Comparison of ENCODE assay signal across 13 cellular contexts in the genomic region with DNA sequence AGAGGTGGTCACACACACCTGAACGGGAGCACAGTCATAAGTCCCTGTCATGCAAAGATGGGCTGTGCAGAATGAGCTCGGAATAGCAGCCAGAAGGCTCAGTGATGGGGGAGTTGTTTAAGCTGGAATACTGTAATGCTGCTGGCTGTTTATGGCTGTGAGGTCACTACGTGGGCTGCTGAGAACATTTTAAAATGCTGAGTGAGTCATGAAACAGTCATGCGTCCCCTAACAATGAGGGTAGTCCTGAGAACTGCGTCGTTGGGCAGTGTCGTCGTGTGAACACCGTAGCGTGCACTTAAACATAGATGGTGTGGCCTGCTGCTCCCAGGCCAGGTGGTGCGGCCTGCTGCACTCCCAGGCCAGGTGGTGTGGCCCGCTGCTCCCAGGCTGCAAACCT. TPM values are rescaled to one million over a fixed set of nuclear protein-coding genes. Genes with fewer than 3 reads are reported as not detected.
DNase-seq lines count a peak whose midpoint lies in the region; ATAC-seq and TF ChIP-seq lines count a peak whose summit lies in the region.
"Had no signal": no experiment of that assay in that cellular context is flagged by ENCODE, and none has a peak within 500 bp of the region (broad histone marks: within the 10 kb centered on the region; RNA-seq: fewer than 3 reads in every experiment).

No MANE protein-coding gene starts in this region.

- H3K9me3 ChIP-seq in H9 (ENCODE audit: control insufficient read depth, low read depth, low read length) (no peaks in the 10 kb centered on the region), smooth muscle cell (replicated peaks; ENCODE audit: low read depth) (no peaks in the 10 kb centered on the region), neural progenitor cell (ENCODE audit: low read depth) (no peaks in the 10 kb centered on the region)

- H3K56ac ChIP-seq in H9 (ENCODE audit: insufficient read length, low read depth, low read length): no peak overlapping the region

- H4K5ac ChIP-seq in H9 (ENCODE audit: insufficient read length, low read depth, low read length): no peak overlapping the region

- peaks cover 12 to 36% (median 26%) of the 10 kb centered on the region in 3 experiments; a peak in 6 of 7 replicates for H3K36me3 Mint-ChIP-seq in H9 (ENCODE audit: insufficient read depth in 1 of 3, low read depth in 3 of 3)
- H3K36me3 Mint-ChIP-seq in WTC11: peaks cover 17% of the 10 kb centered on the region
- peaks cover 8% of the 10 kb centered on the region for H3K36me3 Mint-ChIP-seq in neural progenitor cell

- no peak overlapping the region for H3K23ac ChIP-seq in H9 (ENCODE audit: insufficient read length, low read depth, low read length)

- H3T11ph ChIP-seq in H9 (ENCODE audit: low read length): no peak overlapping the region

- DNase-seq in H9: no peak
- DNase-seq in WTC11 (ENCODE audit: low spot score): no peak
- DNase-seq in foreskin keratinocyte: no peak
- no peak for DNase-seq in smooth muscle cell (lab: John Stamatoyannopoulos, UW; ENCODE audit: unreplicated experiment)
- DNase-seq in activated CD4-positive, alpha-beta T cell treated with anti-CD3 and anti-CD28 coated beads, Interleukin-2, amount 50 U/mL, for 1 hour: no peak
- no peak for DNase-seq in neural progenitor cell (ENCODE audit: low spot score)
- no peak for DNase-seq in activated CD4-positive, alpha-beta T cell treated with anti-CD3 and anti-CD28 coated beads, Interleukin-2, amount 50 U/mL, for 48 hours
- DNase-seq: DMS153; KG1; stimulated activated CD4-positive, alpha-beta T cell treated with anti-CD3 and anti-CD28 coated beads, Interleukin-1b, Interleukin-23, amount 100 ng/mL, for 48 hours had no signal

- H2BK12ac ChIP-seq in H9 (ENCODE audit: insufficient read length, low read depth, low read length): no peak overlapping the region

- no peak overlapping the region for H3K14ac ChIP-seq in H9 (ENCODE audit: insufficient read depth, low read length)

- H2BK15ac ChIP-seq in H9 (ENCODE audit: low read depth, low read length): no peak overlapping the region

- no peak overlapping the region for H3K9ac ChIP-seq in H9 (ENCODE audit: extremely low read depth, insufficient read length, low read length)
- H3K9ac ChIP-seq in smooth muscle cell (ENCODE audit: low read depth): peak overlapping the region; percentile 23
- H3K9ac ChIP-seq in neural progenitor cell: no peak overlapping the region

- H3F3A ChIP-seq in smooth muscle cell (ENCODE audit: low read depth): no peaks in the 10 kb centered on the region
- H3F3A ChIP-seq in neural progenitor cell (ENCODE audit: low read depth): no peaks in the 10 kb centered on the region

- POLR2A ChIA-PET in WTC11 (lab: Charles Lee): interaction anchor here (0.6 kb wide), 1 partner anchor 195 kb away, joined by 3 read pairs; no protein-coding TSS in a partner anchor

- H4K8ac ChIP-seq in H9 (replicated peaks; ENCODE audit: insufficient read length, low read depth, low read length): no peak overlapping the region

- H2BK5ac ChIP-seq in H9 (ENCODE audit: insufficient read length, low read length): no peak overlapping the region

- H2BK20ac ChIP-seq in H9 (ENCODE audit: low read depth, low read length, poor library complexity, severe bottlenecking): no peak overlapping the region

- CTCF ChIA-PET in WTC11 (lab: Charles Lee): interaction anchor here (1.5 kb wide), 1 partner anchor 10 kb away, joined by 3 read pairs; no protein-coding TSS in a partner anchor

- H2AK5ac ChIP-seq in H9 (ENCODE audit: insufficient read length, low read length): no peak overlapping the region

- H2BK120ac ChIP-seq in H9 (ENCODE audit: low read depth, low read length, poor library complexity, severe bottlenecking): no peak overlapping the region

- peaks cover 3% of the 10 kb centered on the region for H3K79me1 ChIP-seq in H9 (ENCODE audit: insufficient read depth, low read depth, low read length, poor library complexity, severe bottlenecking)

- H3K27me3 Mint-ChIP-seq in H9 (ENCODE audit: low read depth) (no peaks in the 10 kb centered on the region), WTC11 (ENCODE audit: low read depth) (no peaks in the 10 kb centered on the region), neural progenitor cell (ENCODE audit: insufficient read depth, low read depth) (no peaks in the 10 kb centered on the region)
- H3K27me3 Mint-ChIP-seq: stimulated activated naive CD8-positive, alpha-beta T cell treated with anti-CD3 and anti-CD28 coated beads, Interleukin-15, Interleukin-2, amounts not matched to agents 100 ng/mL and 50 ng/mL, for 24 hours had no signal

- H2AFZ ChIP-seq in H9 (ENCODE audit: low read length) (no peak overlapping the region), smooth muscle cell (ENCODE audit: low read depth) (no peak overlapping the region), neural progenitor cell (replicated peaks) (no peak overlapping the region)

- H3K4me3 Mint-ChIP-seq in H9 (no peak overlapping the region), WTC11 (no peak overlapping the region), neural progenitor cell (no peak overlapping the region)
- H3K4me3 Mint-ChIP-seq: stimulated activated naive CD8-positive, alpha-beta T cell treated with anti-CD3 and anti-CD28 coated beads, Interleukin-15, Interleukin-2, amounts not matched to agents 100 ng/mL and 50 ng/mL, for 24 hours had no signal

- H3K79me2 ChIP-seq in H9 (ENCODE audit: insufficient read depth, low read length) (no peaks in the 10 kb centered on the region; the same call in 1 of the 2 replicates), smooth muscle cell (ENCODE audit: low read depth) (peaks cover 9% of the 10 kb centered on the region), neural progenitor cell (ENCODE audit: low read depth) (peaks cover 23% of the 10 kb centered on the region)

- no peak overlapping the region for H3K27ac ChIP-seq in H9 (ENCODE audit: insufficient read length, low read depth, low read length)
- peak overlapping the region; percentile 18 for H3K27ac ChIP-seq in foreskin keratinocyte
- H3K27ac ChIP-seq in smooth muscle cell (ENCODE audit: low read depth): peak overlapping the region; percentile 68
- H3K27ac ChIP-seq in neural progenitor cell: no peak overlapping the region

- no peak overlapping the region for H4K91ac ChIP-seq in H9 (ENCODE audit: insufficient read length, low read depth, low read length)

- no peak overlapping the region for H3K4ac ChIP-seq in H9 (ENCODE audit: low read depth, low read length)

- no peaks in the 10 kb centered on the region for H3K23me2 ChIP-seq in H9 (ENCODE audit: insufficient read length, low read depth, low read length, poor library complexity, severe bottlenecking)

- WGBS in H9 (ENCODE audit: extremely low coverage, insufficient read length, low lambda C conversion rate): no CpG with 5 or more reads among the region's 12 CpGs
- WGBS in smooth muscle cell (ENCODE audit: low lambda C conversion rate): 17% methylated on average over 12 of the region's 12 CpGs

- H4K20me1 ChIP-seq in H9 (ENCODE audit: control insufficient read depth, insufficient read depth, insufficient read length) (no peaks in the 10 kb centered on the region), smooth muscle cell (ENCODE audit: low read depth) (no peaks in the 10 kb centered on the region), neural progenitor cell (ENCODE audit: low read depth) (peaks cover 24% of the 10 kb centered on the region)

- no peak for ATAC-seq in WTC11
- ATAC-seq in foreskin keratinocyte: no peak
- no peak for ATAC-seq in HG03097 (IDR thresholded peaks at IDR 0.05; ENCODE audit: low FRiP score, unreplicated experiment)

- H3K27ac Mint-ChIP-seq in H9: peak overlapping the region in 2 of 3 experiments; percentile 39 to 85; a peak in 4 of 7 replicates
- H3K27ac Mint-ChIP-seq in WTC11: peak overlapping the region; percentile 27; the same call in 1 of the 2 replicates
- H3K27ac Mint-ChIP-seq in neural progenitor cell: no peak overlapping the region
- H3K27ac Mint-ChIP-seq: stimulated activated naive CD8-positive, alpha-beta T cell treated with anti-CD3 and anti-CD28 coated beads, Interleukin-15, Interleukin-2, amounts not matched to agents 100 ng/mL and 50 ng/mL, for 24 hours had no signal

- no peak overlapping the region for H3K4me3 ChIP-seq in smooth muscle cell
- H3K4me3 ChIP-seq in neural progenitor cell: no peak overlapping the region

- H3K4me2 ChIP-seq in H9 (ENCODE audit: insufficient read depth, insufficient read length, low read length) (no peak overlapping the region), smooth muscle cell (no peak overlapping the region), neural progenitor cell (no peak overlapping the region)

- H3K4me1 Mint-ChIP-seq in H9 (peaks cover 0 to 4% of the 10 kb centered on the region in 2 experiments; a peak in 1 of 4 replicates), WTC11 (no peaks in the 10 kb centered on the region), neural progenitor cell (peaks cover 28% of the 10 kb centered on the region)

- TF ChIP-seq CTCF in H9 (conservative IDR thresholded peaks at IDR 0.05): no peak
- TF ChIP-seq CTCF in WTC11 (IDR thresholded peaks at IDR 0.05): no peak
- TF ChIP-seq CTCF in foreskin keratinocyte (conservative IDR thresholded peaks at IDR 0.05): no peak
- TF ChIP-seq CTCF in smooth muscle cell (IDR thresholded peaks at IDR 0.05; ENCODE audit: borderline replicate concordance, insufficient read depth, poor library complexity, severe bottlenecking): no peak
- no peak for TF ChIP-seq CTCF in neural progenitor cell (IDR thresholded peaks at IDR 0.05)

- H3K9me3 Mint-ChIP-seq in H9 (no peaks in the 10 kb centered on the region), WTC11 (no peaks in the 10 kb centered on the region), neural progenitor cell (no peaks in the 10 kb centered on the region)
- H3K9me3 Mint-ChIP-seq: stimulated activated naive CD8-positive, alpha-beta T cell treated with anti-CD3 and anti-CD28 coated beads, Interleukin-15, Interleukin-2, amounts not matched to agents 100 ng/mL and 50 ng/mL, for 24 hours had no signal

- no peaks in the 10 kb centered on the region for H3K4me1 ChIP-seq in H9 (ENCODE audit: insufficient read depth, low read length)
- H3K4me1 ChIP-seq in foreskin keratinocyte: peaks cover 7% of the 10 kb centered on the region
- H3K4me1 ChIP-seq in smooth muscle cell (ENCODE audit: low read depth): no peaks in the 10 kb centered on the region
- H3K4me1 ChIP-seq in neural progenitor cell: no peaks in the 10 kb centered on the region

- no peak overlapping the region for H3K18ac ChIP-seq in H9 (ENCODE audit: insufficient read length, low read depth, low read length)

- H3K36me3 ChIP-seq in smooth muscle cell (ENCODE audit: low read depth) (no peaks in the 10 kb centered on the region), neural progenitor cell (no peaks in the 10 kb centered on the region)

- H3K27me3 ChIP-seq in H9 (ENCODE audit: insufficient read depth, low read length) (no peaks in the 10 kb centered on the region), foreskin keratinocyte (no peaks in the 10 kb centered on the region), smooth muscle cell (ENCODE audit: low read depth) (no peaks in the 10 kb centered on the region), neural progenitor cell (no peaks in the 10 kb centered on the region)

RNA-seq across cellular contexts. Expression of gene TBCD, which starts 39.7 kb away (rescaled TPM):
- total RNA-seq in H9 (2021) (123 and 129 TPM in 2 replicates), WTC11 (2021) (170 to 176 TPM (median 173 TPM) in 3 replicates), foreskin keratinocyte (76.4 and 91.7 TPM in 2 replicates), smooth muscle cell (29.1 and 31.5 TPM in 2 replicates), neural progenitor cell (ENCODE audit: low replicate concordance) (76.4 and 85.0 TPM in 2 replicates)
- polyA plus RNA-seq in foreskin keratinocyte (104 and 112 TPM in 2 replicates), smooth muscle cell (38.8 and 45.3 TPM in 2 replicates)

RNA-seq across cellular contexts. Expression of gene ZNF750, which starts 48.3 kb away (rescaled TPM):
- total RNA-seq in H9 (2021): 0.09 TPM in 1 of 2 replicates, not detected in the other
- total RNA-seq in WTC11 (2021): 0.04 to 0.07 TPM in 2 of 3 replicates, not detected in the other
- 0.18 and 0.27 TPM in 2 replicates for total RNA-seq in foreskin keratinocyte
- polyA plus RNA-seq in foreskin keratinocyte: 0.12 TPM in 2 replicates
- total RNA-seq in smooth muscle cell: 4.5 and 7.1 TPM in 2 replicates
- polyA plus RNA-seq in smooth muscle cell: 0.93 and 3.2 TPM in 2 replicates
- not detected in 2 replicates for total RNA-seq in neural progenitor cell (ENCODE audit: low replicate concordance)
- polyA plus RNA-seq: neural cell had no signal

RNA-seq across cellular contexts. Expression of gene FN3K, which starts 56.1 kb away (rescaled TPM):
- total RNA-seq in H9 (2021) (23.6 and 28.3 TPM in 2 replicates), WTC11 (2021) (19.3 to 23.6 TPM (median 21.2 TPM) in 3 replicates), foreskin keratinocyte (1.2 and 1.4 TPM in 2 replicates), smooth muscle cell (0.94 and 1.3 TPM in 2 replicates), neural progenitor cell (ENCODE audit: low replicate concordance) (3.3 and 4.0 TPM in 2 replicates)
- polyA plus RNA-seq in foreskin keratinocyte (1.3 and 2.4 TPM in 2 replicates), smooth muscle cell (1.2 and 2.5 TPM in 2 replicates)

Comparison
In these comparisons a context has a peak if more than half of its experiments do, and no peak if none do; other contexts are left out.
1. H3K27ac ChIP-seq: peak in foreskin keratinocyte (single experiment) and smooth muscle cell (single experiment); none in H9 (single experiment) and neural progenitor cell (single experiment).